Comparison of ENCODE assay signal across 16 cellular contexts in the genomic region with DNA sequence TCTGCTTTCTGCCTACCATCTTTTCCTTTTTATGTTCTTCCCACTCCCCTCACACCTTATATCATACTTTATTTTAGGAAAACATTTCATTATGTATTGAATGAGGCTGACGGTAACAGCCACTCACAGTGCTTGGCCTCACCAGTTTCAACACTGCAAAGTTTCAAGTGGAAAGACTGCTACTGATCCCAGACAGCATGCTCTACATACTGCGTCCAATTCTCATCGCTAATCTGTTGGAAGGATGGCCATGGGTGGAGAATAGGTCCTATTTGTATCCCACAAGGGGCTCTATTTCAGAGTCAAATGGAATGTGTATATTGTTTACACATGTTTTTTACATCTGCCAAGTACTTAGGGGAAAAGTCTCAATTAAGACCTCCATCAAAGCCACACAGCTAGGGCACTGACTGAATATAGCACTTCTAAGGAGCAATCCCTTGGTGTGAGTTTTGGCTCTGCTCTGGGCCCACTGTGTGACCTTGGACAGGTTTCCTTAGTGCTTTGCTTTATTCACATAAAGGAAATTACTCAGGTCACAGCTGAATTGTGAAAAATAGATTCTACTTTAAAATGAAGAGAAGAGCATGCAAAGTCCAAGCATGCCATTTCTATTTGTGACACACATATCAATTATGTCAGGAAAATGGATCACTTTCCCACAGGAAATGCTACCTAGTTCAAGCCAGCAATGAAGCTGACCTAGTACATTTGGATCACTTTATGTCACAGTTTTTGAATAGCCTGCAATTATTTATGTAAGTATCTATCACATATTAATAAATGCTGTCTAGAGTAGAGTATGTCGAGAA.
DNase-seq lines count a peak whose midpoint lies in the region; ATAC-seq and TF ChIP-seq lines count a peak whose summit lies in the region.
"Had no signal": no experiment of that assay in that cellular context is flagged by ENCODE, and none has a peak within 500 bp of the region (broad histone marks: within the 10 kb centered on the region; RNA-seq: fewer than 3 reads in every experiment).

No MANE protein-coding gene starts in this region.

- H3K27me3 Mint-ChIP-seq in activated T-cell treated with anti-CD3 and anti-CD28 coated beads, Interleukin-2, amount 50 U/mL, for 72 hours (ENCODE audit: low read depth), result no peaks in the 10 kb centered on the region
- H3K27me3 Mint-ChIP-seq: progenitor cell of endocrine pancreas had no signal

- peaks cover 13% of the 10 kb centered on the region for H3K4me1 ChIP-seq in hepatocyte (ENCODE audit: insufficient read depth)
- H3K4me1 ChIP-seq in aorta (ENCODE audit: control insufficient read depth in 1 of 2, insufficient read depth in 2 of 2, low read length in 2 of 2), result peaks cover 0 to 9% of the 10 kb centered on the region in 2 donors

- WGBS in hepatocyte (ENCODE audit: low lambda C conversion rate, missing lambda C conversion rate), result 92% methylated on average over 4 of the region's 4 CpGs
- WGBS in aorta, 2 donors, result 16 to 21% methylated on average over 4 of the region's 4 CpGs

- no peak for DNase-seq in activated T-cell treated with anti-CD3 and anti-CD28 coated beads, Interleukin-2, amount 50 U/mL, for 72 hours
- no peak for DNase-seq in activated T-cell treated with anti-CD3 and anti-CD28 coated beads, Interleukin-2, amount 50 U/mL, for 48 hours
- DNase-seq in brain microvascular endothelial cell, result no peak
- DNase-seq in hepatocyte (ENCODE audit: low spot score), result no peak
- no peak for DNase-seq in aorta
- no peak for DNase-seq in DMS153 treated with DMSO at 0.1 percent for 48 hours (lab: John Stamatoyannopoulos, UW; ENCODE audit: unreplicated experiment)
- no peak for DNase-seq in GM13977 (ENCODE audit: low spot score)
- DNase-seq in pons (ENCODE audit: low spot score), result no peak
- DNase-seq: activated naive CD4-positive, alpha-beta T cell treated with anti-CD3 and anti-CD28 coated beads for 36 hours; CD8-positive, alpha-beta memory T cell; GDM1; KG1; NCI-H1436; NCI-H345; WERI-Rb-1 had no signal

- no peaks in the 10 kb centered on the region for H4K20me1 ChIP-seq in hepatocyte (ENCODE audit: insufficient read depth, poor library complexity, severe bottlenecking)

- H3K9me3 ChIP-seq in hepatocyte (ENCODE audit: low read depth) (no peaks in the 10 kb centered on the region), aorta (ENCODE audit: control insufficient read depth, low read length) (no peaks in the 10 kb centered on the region)

- ATAC-seq in activated T-cell treated with anti-CD3 and anti-CD28 coated beads, Interleukin-2, amount 50 U/mL, for 72 hours (replicated peaks in 1 of 2), result no peak
- peak; percentile 76 for ATAC-seq in aorta (ENCODE audit: low FRiP score)

- H2AFZ ChIP-seq in hepatocyte, result no peak overlapping the region

- H3K4me1 Mint-ChIP-seq in activated T-cell treated with anti-CD3 and anti-CD28 coated beads, Interleukin-2, amount 50 U/mL, for 72 hours (ENCODE audit: low read depth), result peaks cover 64% of the 10 kb centered on the region

- H3K27ac Mint-ChIP-seq in activated T-cell treated with anti-CD3 and anti-CD28 coated beads, Interleukin-2, amount 50 U/mL, for 72 hours, result peak overlapping the region; percentile 50
- H3K27ac Mint-ChIP-seq: activated naive CD4-positive, alpha-beta T cell treated with anti-CD3 and anti-CD28 coated beads for 36 hours; progenitor cell of endocrine pancreas had no signal

- H3K4me3 Mint-ChIP-seq in activated T-cell treated with anti-CD3 and anti-CD28 coated beads, Interleukin-2, amount 50 U/mL, for 72 hours, result peak overlapping the region in 1 of 2 donors; percentile 73
- H3K4me3 Mint-ChIP-seq: activated naive CD4-positive, alpha-beta T cell treated with anti-CD3 and anti-CD28 coated beads for 36 hours had no signal

- H3K27ac ChIP-seq in brain microvascular endothelial cell (peak overlapping the region; percentile 26), hepatocyte (no peak overlapping the region), aorta (ENCODE audit: low read depth in 1 of 2, low read length in 2 of 2) (peak overlapping the region; percentile 76 to 93)
- H3K27ac ChIP-seq: WERI-Rb-1 had no signal

- H3K36me3 ChIP-seq in brain microvascular endothelial cell (replicated peaks) (no peaks in the 10 kb centered on the region), hepatocyte (replicated peaks; ENCODE audit: insufficient read depth, low read depth) (no peaks in the 10 kb centered on the region), aorta (ENCODE audit: control insufficient read depth in 1 of 2, insufficient read depth in 2 of 2, low read length in 1 of 2) (no peaks in the 10 kb centered on the region)
- H3K36me3 ChIP-seq: WERI-Rb-1 had no signal

- peaks cover 0 to 6% of the 10 kb centered on the region in 2 donors for H3K36me3 Mint-ChIP-seq in activated T-cell treated with anti-CD3 and anti-CD28 coated beads, Interleukin-2, amount 50 U/mL, for 72 hours (ENCODE audit: insufficient read depth in 2 of 2)
- H3K36me3 Mint-ChIP-seq: CD8-positive, alpha-beta memory T cell had no signal

- H3K4me3 ChIP-seq in brain microvascular endothelial cell (ENCODE audit: low read depth, low read length) (no peak overlapping the region), hepatocyte (no peak overlapping the region), aorta (ENCODE audit: low read length in 2 of 2) (no peak overlapping the region)

- peak overlapping the region; percentile 55 for H3K4me2 ChIP-seq in hepatocyte

- H3K9me3 Mint-ChIP-seq in activated T-cell treated with anti-CD3 and anti-CD28 coated beads, Interleukin-2, amount 50 U/mL, for 72 hours, result peaks cover 0 to 5% of the 10 kb centered on the region in 2 donors
- H3K9me3 Mint-ChIP-seq: CD8-positive, alpha-beta memory T cell had no signal

- H3K27me3 ChIP-seq in brain microvascular endothelial cell (replicated peaks) (no peaks in the 10 kb centered on the region), hepatocyte (no peaks in the 10 kb centered on the region), aorta (ENCODE audit: control insufficient read depth in 1 of 2, insufficient read depth in 2 of 2, low read length in 1 of 2) (no peaks in the 10 kb centered on the region)

- in situ Hi-C loops in brain microvascular endothelial cell (cut with HindIII; ENCODE audit: low pct_ligation_motif_present, low sequenced_read_pairs) (loop anchor here (25.0 kb wide), 1 partner anchor 197 kb away; no protein-coding TSS in a partner anchor), GM13977 (cut with MboI; ENCODE audit: low pct_unique_long_range_greater_than_20kb, low sequenced_read_pairs, unreplicated experiment) (loop anchor here (25.0 kb wide), 1 partner anchor 478 kb away; no protein-coding TSS in a partner anchor)

- intact Hi-C loops in aorta (cut with DNase I), result loop anchor here in 1 of 2 donors (5.0 kb wide), 1 partner anchor 112 kb away; a partner anchor contains a TSS

- no peaks in the 10 kb centered on the region for H3K9me2 ChIP-seq in hepatocyte (replicated peaks; ENCODE audit: insufficient read depth)

- no peaks in the 10 kb centered on the region for H3K79me2 ChIP-seq in hepatocyte

- TF ChIP-seq CTCF in brain microvascular endothelial cell (IDR thresholded peaks at IDR 0.05; ENCODE audit: low read depth, low read length, missing control alignments), result no peak
- no peak for TF ChIP-seq CTCF in hepatocyte (IDR thresholded peaks at IDR 0.05; ENCODE audit: poor library complexity)
- no peak for TF ChIP-seq CTCF in GM13977 (IDR thresholded peaks at IDR 0.05; ENCODE audit: extremely low read depth, insufficient read depth, missing control alignments)
